8 cellular contexts compared by ENCODE assay signal in genomic region chr3:100399341-100400071, GRCh38. TPM values are rescaled to one million over a fixed set of nuclear protein-coding genes. Genes with fewer than 3 reads are reported as not detected.
DNase-seq lines count a peak whose midpoint lies in the region; ATAC-seq, FAIRE-seq and TF ChIP-seq lines count a peak whose summit lies in the region.

No MANE protein-coding gene starts in this region.

- H3K9me3 ChIP-seq in A549 (no peaks in the 10 kb centered on the region), HUES6 (ENCODE audit: control insufficient read depth, insufficient read depth, low read depth, low read length) (no peaks in the 10 kb centered on the region), breast epithelium (no peaks in the 10 kb centered on the region), muscle layer of colon (ENCODE audit: low read length) (no peaks in the 10 kb centered on the region)

- peak overlapping the region; percentile 97 for H3K4me2 ChIP-seq in A549

- peak overlapping the region; percentile 93 to 97; a peak in 4 of 6 replicates for H3K27ac ChIP-seq in A549
- no peak overlapping the region for H3K27ac ChIP-seq in HUES6 (ENCODE audit: low read depth, low read length)
- H3K27ac ChIP-seq in breast epithelium: no peak overlapping the region
- peak overlapping the region; percentile 80 for H3K27ac ChIP-seq in muscle layer of colon (ENCODE audit: low read depth, low read length)

- H3K4me3 ChIP-seq in A549 (peak overlapping the region; percentile 91), HUES6 (ENCODE audit: low read depth, low read length) (peak overlapping the region; percentile 68), breast epithelium (peak overlapping the region; percentile 97 to 99 (median 98)), muscle layer of colon (ENCODE audit: low read depth in 1 of 2, low read length in 2 of 2) (peak overlapping the region; percentile 90 to 99)

- DNase-seq in A549 (ENCODE audit: low read depth in 1 of 2, low spot score in 1 of 2) (no peak), breast epithelium (ENCODE audit: low spot score in 2 of 2) (no peak), HK-2 (ENCODE audit: unreplicated experiment) (no peak), cerebellar cortex (ENCODE audit: low spot score) (no peak)

- CTCF ChIA-PET in A549 (lab: Yijun Ruan, JAX): interaction anchor here (0.7 to 1.7 kb wide), 7 partner anchors 17 to 192 kb away, joined by 3 to 5 read pairs (median 4); no protein-coding TSS in a partner anchor

- H3K36me3 ChIP-seq in HUES6 (ENCODE audit: control insufficient read depth, insufficient read depth, low read length) (no peaks in the 10 kb centered on the region), breast epithelium (no peaks in the 10 kb centered on the region), muscle layer of colon (ENCODE audit: insufficient read depth, low read length) (no peaks in the 10 kb centered on the region)

- no peak for FAIRE-seq in A549 (lab: Jason Lieb, UNC)

- WGBS in A549 (ENCODE audit: missing lambda C conversion rate): 47% methylated on average over 9 of the region's 9 CpGs

- TF ChIP-seq EP300 in A549 (IDR thresholded peaks at IDR 0.05): no peak

- POLR2A ChIA-PET in A549 (lab: Yijun Ruan, JAX): interaction anchor here (2.0 kb wide), 1 partner anchor 19 kb away, joined by 5 read pairs; no protein-coding TSS in a partner anchor

- no peak for TF ChIP-seq POLR2A in A549 (IDR thresholded peaks at IDR 0.05; ENCODE audit: low read length)
- TF ChIP-seq POLR2A in breast epithelium (IDR thresholded peaks at IDR 0.05): no peak

- no peak for TF ChIP-seq RAD21 in A549 (conservative IDR thresholded peaks at IDR 0.05 in 1 of 2, IDR thresholded peaks at IDR 0.05 in 1 of 2)

- ATAC-seq in A549 (no peak), GM21528 (IDR thresholded peaks at IDR 0.05; ENCODE audit: low FRiP score, unreplicated experiment) (no peak)
- no peak for ATAC-seq in activated CD4-positive, CD25-positive, alpha-beta regulatory T cell treated with anti-CD3 and anti-CD28 coated beads, Interleukin-2, amount 50 U/mL, for 24 hours

- peaks cover 41% of the 10 kb centered on the region; the same call in 2 of the 3 replicates for H3K4me1 ChIP-seq in A549
- H3K4me1 ChIP-seq in HUES6 (ENCODE audit: control insufficient read depth, insufficient read depth, low read length): no peaks in the 10 kb centered on the region
- H3K4me1 ChIP-seq in breast epithelium: peaks cover 0 to 21% of the 10 kb centered on the region in 2 donors
- H3K4me1 ChIP-seq in muscle layer of colon (ENCODE audit: insufficient read depth, low read length): peaks cover 33% of the 10 kb centered on the region

- TF ChIP-seq CTCF in A549 (IDR thresholded peaks at IDR 0.05) (no peak), breast epithelium (IDR thresholded peaks at IDR 0.05) (no peak)

- H3K27me3 ChIP-seq in HUES6 (ENCODE audit: control insufficient read depth, insufficient read depth, low read length) (no peaks in the 10 kb centered on the region), breast epithelium (no peaks in the 10 kb centered on the region), muscle layer of colon (ENCODE audit: control insufficient read depth in 1 of 2, insufficient read depth in 2 of 2, low read length in 2 of 2) (no peaks in the 10 kb centered on the region)

- H3K9ac ChIP-seq in HUES6 (ENCODE audit: low read length) (peak overlapping the region; percentile 96), muscle layer of colon (ENCODE audit: low read length) (peak overlapping the region; percentile 97)

- intact Hi-C loops in breast epithelium (cut with DNase I; ENCODE audit: low total_unique reads): no loop called here

TF ChIP-seq in A549, 52 proteins besides CTCF, POLR2A, EP300 and RAD21:
- no peak for TF ChIP-seq HOXB13 (CRISPR knock-in tag; IDR thresholded peaks at IDR 0.05; ENCODE audit: low read depth)
- TF ChIP-seq SREBF2 (IDR thresholded peaks at IDR 0.05): no peak
- no peak for TF ChIP-seq RNF2 (IDR thresholded peaks at IDR 0.05; ENCODE audit: borderline replicate concordance, low read depth)
- TF ChIP-seq CHD4 (IDR thresholded peaks at IDR 0.05; ENCODE audit: borderline replicate concordance): no peak
- no peak for TF ChIP-seq KDM5A (IDR thresholded peaks at IDR 0.05)
- no peak for TF ChIP-seq RFX5 (IDR thresholded peaks at IDR 0.05)
- no peak for TF ChIP-seq HOXA7 (CRISPR knock-in tag; IDR thresholded peaks at IDR 0.05)
- no peak for TF ChIP-seq ZSCAN20 (CRISPR knock-in tag; IDR thresholded peaks at IDR 0.05)
- TF ChIP-seq HEYL (CRISPR knock-in tag; IDR thresholded peaks at IDR 0.05): no peak
- TF ChIP-seq BHLHE40 (IDR thresholded peaks at IDR 0.05; ENCODE audit: low read depth, low read length): no peak
- no peak for TF ChIP-seq ESRRA (IDR thresholded peaks at IDR 0.05; ENCODE audit: borderline replicate concordance, low read length)
- no peak for TF ChIP-seq EHMT2 (IDR thresholded peaks at IDR 0.05; ENCODE audit: low read depth)
- TF ChIP-seq JUNB (IDR thresholded peaks at IDR 0.05): no peak
- no peak for TF ChIP-seq CBX8 (IDR thresholded peaks at IDR 0.05)

RNA-seq across cellular contexts. Expression of gene TOMM70, which starts 1.4 kb away (rescaled TPM):
- 48.6 and 61.8 TPM in 2 replicates for polyA plus RNA-seq in A549 (2011; rRNA removed)
- 14.8 and 16.5 TPM in 2 replicates for polyA plus RNA-seq in A549 (2012; cell fraction: cytosol; rRNA removed)
- 11.7 and 12.6 TPM in 2 replicates for polyA plus RNA-seq in A549 (2012; cell fraction: nucleus; rRNA removed)
- 49.1 to 55.4 TPM (median 49.3 TPM) in 3 replicates for polyA plus RNA-seq in A549 (2017; fragmentation: RNase III; extraction: RNeasy Plus Mini Kit Qiagen cat#74134 plus additional on column Dnase treatment)
- 17.5 and 19.5 TPM in 2 replicates for polyA minus RNA-seq in A549 (2011; rRNA and poly(A)+ RNA removed)
- 10 to 100 TPM; 47.9 to 59.7 (median 50.5) TPM for total RNA-seq in breast epithelium

RNA-seq across cellular contexts. Expression of gene LNP1, which starts 1.8 kb away (rescaled TPM):
- polyA plus RNA-seq in A549 (2011; rRNA removed) (1.2 and 2.0 TPM in 2 replicates), A549 (2017; fragmentation: RNase III; extraction: RNeasy Plus Mini Kit Qiagen cat#74134 plus additional on column Dnase treatment) (1.3 to 1.8 TPM (median 1.6 TPM) in 3 replicates)
- 0.91 and 1.2 TPM in 2 replicates for polyA plus RNA-seq in A549 (2012; cell fraction: cytosol; rRNA removed)
- polyA plus RNA-seq in A549 (2012; cell fraction: nucleus; rRNA removed): 0.53 and 1.0 TPM in 2 replicates
- polyA minus RNA-seq in A549 (2011; rRNA and poly(A)+ RNA removed): 2.3 and 3.9 TPM in 2 replicates
- total RNA-seq in breast epithelium: 1 to 10 TPM; 2.6 to 3.3 (median 2.7) TPM

Comparison
In these comparisons a context has a peak if more than half of its experiments do, and no peak if none do; other contexts are left out.
1. H3K27ac ChIP-seq: peak in A549 (2 of 2) and muscle layer of colon (single experiment); none in HUES6 (single experiment) and breast epithelium (0 of 2).
2. Peak in every context shown above with its lines, with median percentiles within 50 percentile points of each other: H3K4me3 ChIP-seq.